In the genomic region with DNA sequence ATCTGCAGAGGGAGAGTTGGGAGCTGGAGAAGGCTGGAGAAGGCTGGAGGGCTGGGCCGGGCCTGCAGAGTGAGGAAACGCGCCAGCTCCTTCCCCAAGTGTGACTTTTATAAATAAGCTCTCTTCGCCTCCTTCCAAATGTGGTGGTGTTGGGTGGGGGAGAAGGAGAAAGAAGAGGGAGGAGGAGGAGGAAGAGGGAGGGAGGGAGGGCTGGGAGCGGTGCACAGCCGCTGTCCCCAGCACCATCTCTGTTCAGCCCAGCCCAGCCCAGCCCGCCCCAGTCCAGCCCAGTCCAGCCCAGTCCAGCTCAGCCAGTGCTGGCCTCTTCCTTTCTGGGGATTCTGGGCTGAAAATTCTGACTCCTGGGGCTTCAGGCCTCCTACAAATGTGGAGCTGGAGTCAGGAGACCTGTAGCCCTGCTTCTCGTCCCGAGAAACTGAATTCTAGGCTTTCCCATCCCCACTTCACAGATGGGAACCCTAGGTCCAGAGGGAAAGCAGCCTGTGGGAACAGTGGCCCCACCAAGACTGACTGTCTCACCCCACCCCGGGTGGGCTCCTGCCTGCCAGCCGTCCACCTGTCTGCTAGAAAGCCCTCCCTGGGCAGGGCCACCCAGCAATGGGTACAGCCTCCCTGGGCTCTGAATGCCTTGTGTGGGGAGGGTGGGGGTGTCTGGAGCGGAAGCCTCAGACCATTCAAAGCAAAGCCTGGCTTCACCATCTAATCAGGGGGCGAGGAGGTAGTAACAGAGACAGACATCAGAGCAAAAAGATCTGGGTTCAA, we compare ENCODE assay signal across 9 cellular contexts. TPM values are rescaled to one million over a fixed set of nuclear protein-coding genes. Genes with fewer than 3 reads are reported as not detected.
DNase-seq lines count a peak whose midpoint lies in the region; ATAC-seq and TF ChIP-seq lines count a peak whose summit lies in the region.
"Had no signal": no experiment of that assay in that cellular context is flagged by ENCODE, and none has a peak within 500 bp of the region (broad histone marks: within the 10 kb centered on the region; RNA-seq: fewer than 3 reads in every experiment).

No MANE protein-coding gene starts in this region.

- H3K36me3 ChIP-seq in tibial artery, result no peaks in the 10 kb centered on the region
- H3K36me3 ChIP-seq in lower lobe of right lung, result no peaks in the 10 kb centered on the region
- no peaks in the 10 kb centered on the region for H3K36me3 ChIP-seq in prostate gland

- H3K4me1 Mint-ChIP-seq in activated naive CD4-positive, alpha-beta T cell treated with anti-CD3 and anti-CD28 coated beads, Interleukin-2, amount 10 ng/mL, durations not matched to agents 7 days and 5 days, result peaks cover 39% of the 10 kb centered on the region
- peaks cover 43% of the 10 kb centered on the region for H3K4me1 Mint-ChIP-seq in activated T-helper 1 cell treated with anti-CD3 and anti-CD28 coated beads, Interleukin-12 subunit alpha, Interleukin-12 subunit beta, Interleukin-2, Interleukin-4 antibody, amounts not matched to agents 30 ng/mL and 10 ng/mL and 1 ng/mL, durations not matched to agents 14 hours and 24 hours and 36 hours (ENCODE audit: low read depth)

- TF ChIP-seq POLR2A in prostate gland (IDR thresholded peaks at IDR 0.05), result no peak

- H3K4me3 ChIP-seq in tibial artery (peak overlapping the region in 1 of 2 donors; percentile 0), lower lobe of right lung (no peak overlapping the region), prostate gland (no peak overlapping the region)
- H3K4me3 ChIP-seq: lung had no signal

- CTCF ChIA-PET in activated naive CD4-positive, alpha-beta T cell treated with anti-CD3 and anti-CD28 coated beads, Interleukin-2, amount 10 ng/mL, durations not matched to agents 7 days and 5 days (lab: Charles Lee), result interaction anchor here (0.7 to 2.4 kb wide), 6 partner anchors 8 to 111 kb away, joined by 3 to 13 read pairs (median 4); no protein-coding TSS in a partner anchor

- H3K27ac ChIP-seq in foreskin keratinocyte, result peak overlapping the region; percentile 90
- peak overlapping the region; percentile 50 to 81 for H3K27ac ChIP-seq in tibial artery
- no peak overlapping the region for H3K27ac ChIP-seq in lower lobe of right lung
- H3K27ac ChIP-seq in prostate gland, result no peak overlapping the region

- H3K4me3 Mint-ChIP-seq in activated naive CD4-positive, alpha-beta T cell treated with anti-CD3 and anti-CD28 coated beads, Interleukin-2, amount 10 ng/mL, durations not matched to agents 7 days and 5 days, result peak overlapping the region; percentile 86
- H3K4me3 Mint-ChIP-seq in activated T-helper 1 cell treated with anti-CD3 and anti-CD28 coated beads, Interleukin-12 subunit alpha, Interleukin-12 subunit beta, Interleukin-2, Interleukin-4 antibody, amounts not matched to agents 30 ng/mL and 10 ng/mL and 1 ng/mL, durations not matched to agents 14 hours and 24 hours and 36 hours, result peak overlapping the region; percentile 88

- H3K27ac Mint-ChIP-seq in activated naive CD4-positive, alpha-beta T cell treated with anti-CD3 and anti-CD28 coated beads, Interleukin-2, amount 10 ng/mL, durations not matched to agents 7 days and 5 days, result no peak overlapping the region
- H3K27ac Mint-ChIP-seq in activated T-helper 1 cell treated with anti-CD3 and anti-CD28 coated beads, Interleukin-12 subunit alpha, Interleukin-12 subunit beta, Interleukin-2, Interleukin-4 antibody, amounts not matched to agents 30 ng/mL and 10 ng/mL and 1 ng/mL, durations not matched to agents 14 hours and 24 hours and 36 hours, result peak overlapping the region; percentile 89

- H3K27me3 ChIP-seq in foreskin keratinocyte (no peaks in the 10 kb centered on the region), tibial artery (no peaks in the 10 kb centered on the region), lower lobe of right lung (ENCODE audit: low read depth) (no peaks in the 10 kb centered on the region), prostate gland (replicated peaks; ENCODE audit: insufficient read depth) (no peaks in the 10 kb centered on the region)

- no peak for TF ChIP-seq CTCF in foreskin keratinocyte (conservative IDR thresholded peaks at IDR 0.05)
- TF ChIP-seq CTCF in tibial artery (IDR thresholded peaks at IDR 0.05), result no peak
- no peak for TF ChIP-seq CTCF in lower lobe of right lung (IDR thresholded peaks at IDR 0.05)
- no peak for TF ChIP-seq CTCF in prostate gland (IDR thresholded peaks at IDR 0.05)

- intact Hi-C loops in activated T-helper 1 cell treated with anti-CD3 and anti-CD28 coated beads, Interleukin-12 subunit alpha, Interleukin-12 subunit beta, Interleukin-2, Interleukin-4 antibody, amounts not matched to agents 30 ng/mL and 10 ng/mL and 1 ng/mL, durations not matched to agents 14 hours and 24 hours and 36 hours (cut with micrococcal nuclease), result loop anchor here (1.0 to 5.0 kb wide), 2 partner anchors 16 to 195 kb away; partner anchors contain the start of gene BAZ1B
- intact Hi-C loops in tibial artery (cut with DNase I; ENCODE audit: low total_unique reads) (no loop called here), lower lobe of right lung (cut with DNase I) (no loop called here), prostate gland (cut with DNase I) (no loop called here)

- H3K9me3 Mint-ChIP-seq in activated naive CD4-positive, alpha-beta T cell treated with anti-CD3 and anti-CD28 coated beads, Interleukin-2, amount 10 ng/mL, durations not matched to agents 7 days and 5 days, result no peaks in the 10 kb centered on the region
- H3K9me3 Mint-ChIP-seq in activated T-helper 1 cell treated with anti-CD3 and anti-CD28 coated beads, Interleukin-12 subunit alpha, Interleukin-12 subunit beta, Interleukin-2, Interleukin-4 antibody, amounts not matched to agents 30 ng/mL and 10 ng/mL and 1 ng/mL, durations not matched to agents 14 hours and 24 hours and 36 hours, result no peaks in the 10 kb centered on the region

- peaks cover 3% of the 10 kb centered on the region for H3K36me3 Mint-ChIP-seq in activated naive CD4-positive, alpha-beta T cell treated with anti-CD3 and anti-CD28 coated beads, Interleukin-2, amount 10 ng/mL, durations not matched to agents 7 days and 5 days
- H3K36me3 Mint-ChIP-seq in activated T-helper 1 cell treated with anti-CD3 and anti-CD28 coated beads, Interleukin-12 subunit alpha, Interleukin-12 subunit beta, Interleukin-2, Interleukin-4 antibody, amounts not matched to agents 30 ng/mL and 10 ng/mL and 1 ng/mL, durations not matched to agents 14 hours and 24 hours and 36 hours (ENCODE audit: low read depth), result peaks cover 7% of the 10 kb centered on the region

- ATAC-seq in foreskin keratinocyte (no peak), HG03159 (IDR thresholded peaks at IDR 0.05; ENCODE audit: unreplicated experiment) (no peak), lower lobe of right lung (no peak)

- no peak for DNase-seq in activated naive CD4-positive, alpha-beta T cell treated with anti-CD3 and anti-CD28 coated beads, Interleukin-2, amount 10 ng/mL, durations not matched to agents 7 days and 5 days
- DNase-seq in activated naive CD4-positive, alpha-beta T cell treated with anti-CD3 and anti-CD28 coated beads, Interleukin-2, amount 50 U/mL, for 16 hours, result no peak
- DNase-seq in activated T-helper 1 cell treated with anti-CD3 and anti-CD28 coated beads, Interleukin-12 subunit alpha, Interleukin-12 subunit beta, Interleukin-2, Interleukin-4 antibody, amounts not matched to agents 30 ng/mL and 10 ng/mL and 1 ng/mL, durations not matched to agents 14 hours and 24 hours and 36 hours (ENCODE audit: low spot score), result no peak
- no peak for DNase-seq in foreskin keratinocyte
- no peak for DNase-seq in tibial artery
- no peak for DNase-seq in lower lobe of right lung
- DNase-seq in prostate gland (ENCODE audit: low spot score), result no peak

- no peaks in the 10 kb centered on the region for H3K9me3 ChIP-seq in tibial artery
- no peaks in the 10 kb centered on the region for H3K9me3 ChIP-seq in lower lobe of right lung
- H3K9me3 ChIP-seq in prostate gland, result no peaks in the 10 kb centered on the region

- peaks cover 84% of the 10 kb centered on the region for H3K27me3 Mint-ChIP-seq in activated naive CD4-positive, alpha-beta T cell treated with anti-CD3 and anti-CD28 coated beads, Interleukin-2, amount 10 ng/mL, durations not matched to agents 7 days and 5 days
- peaks cover 11% of the 10 kb centered on the region for H3K27me3 Mint-ChIP-seq in activated T-helper 1 cell treated with anti-CD3 and anti-CD28 coated beads, Interleukin-12 subunit alpha, Interleukin-12 subunit beta, Interleukin-2, Interleukin-4 antibody, amounts not matched to agents 30 ng/mL and 10 ng/mL and 1 ng/mL, durations not matched to agents 14 hours and 24 hours and 36 hours (ENCODE audit: insufficient read depth)

- peaks cover 18% of the 10 kb centered on the region for H3K4me1 ChIP-seq in foreskin keratinocyte
- H3K4me1 ChIP-seq in tibial artery, result peaks cover 0 to 59% (median 55%) of the 10 kb centered on the region in 4 donors
- H3K4me1 ChIP-seq in lower lobe of right lung, result peaks cover 23% of the 10 kb centered on the region
- H3K4me1 ChIP-seq in prostate gland (replicated peaks), result peaks cover 3% of the 10 kb centered on the region

- 65% methylated on average over 13 of the region's 13 CpGs for WGBS in prostate gland

RNA-seq across cellular contexts. Expression of gene STX1A, which starts 2.3 kb away (rescaled TPM):
- 24.9 and 26.7 TPM in 2 replicates for total RNA-seq in activated T-helper 1 cell treated with anti-CD3 and anti-CD28 coated beads, Interleukin-12 subunit alpha, Interleukin-12 subunit beta, Interleukin-2, Interleukin-4 antibody, amounts not matched to agents 30 ng/mL and 10 ng/mL and 1 ng/mL, durations not matched to agents 14 hours and 24 hours and 36 hours
- total RNA-seq in foreskin keratinocyte (15.9 and 20.1 TPM in 2 replicates), lower lobe of right lung (6.6 TPM), prostate gland (10 to 100 TPM in 1 of 2 donors, 1 to 10 TPM in 1; 6.8 to 15.3 TPM)
- polyA plus RNA-seq in foreskin keratinocyte, result 15.4 and 20.1 TPM in 2 replicates

RNA-seq across cellular contexts. Expression of gene ABHD11, which starts 21.4 kb away (rescaled TPM):
- total RNA-seq in activated T-helper 1 cell treated with anti-CD3 and anti-CD28 coated beads, Interleukin-12 subunit alpha, Interleukin-12 subunit beta, Interleukin-2, Interleukin-4 antibody, amounts not matched to agents 30 ng/mL and 10 ng/mL and 1 ng/mL, durations not matched to agents 14 hours and 24 hours and 36 hours, result 18.9 and 24.3 TPM in 2 replicates
- total RNA-seq in foreskin keratinocyte (24.0 and 25.2 TPM in 2 replicates), lower lobe of right lung (21.1 TPM), prostate gland (10 to 100 TPM; 55.2 to 87.8 TPM)
- polyA plus RNA-seq in foreskin keratinocyte, result 34.2 and 34.5 TPM in 2 replicates

RNA-seq across cellular contexts. Expression of gene BUD23, which starts 33.8 kb away (rescaled TPM):
- 128 and 138 TPM in 2 replicates for total RNA-seq in activated T-helper 1 cell treated with anti-CD3 and anti-CD28 coated beads, Interleukin-12 subunit alpha, Interleukin-12 subunit beta, Interleukin-2, Interleukin-4 antibody, amounts not matched to agents 30 ng/mL and 10 ng/mL and 1 ng/mL, durations not matched to agents 14 hours and 24 hours and 36 hours
- 55.8 and 55.9 TPM in 2 replicates for total RNA-seq in foreskin keratinocyte
- 93.8 and 94.2 TPM in 2 replicates for polyA plus RNA-seq in foreskin keratinocyte
- total RNA-seq in lower lobe of right lung, result 42.4 TPM
- 100 to 1,000 TPM in 1 of 2 donors, 10 to 100 TPM in 1; 72.3 to 196 TPM for total RNA-seq in prostate gland

RNA-seq across cellular contexts. Expression of gene DNAJC30, which starts 34.0 kb away (rescaled TPM):
- total RNA-seq in activated T-helper 1 cell treated with anti-CD3 and anti-CD28 coated beads, Interleukin-12 subunit alpha, Interleukin-12 subunit beta, Interleukin-2, Interleukin-4 antibody, amounts not matched to agents 30 ng/mL and 10 ng/mL and 1 ng/mL, durations not matched to agents 14 hours and 24 hours and 36 hours, result 11.2 and 11.6 TPM in 2 replicates
- total RNA-seq in foreskin keratinocyte (4.1 and 4.2 TPM in 2 replicates), lower lobe of right lung (10.5 TPM), prostate gland (10 to 100 TPM; 16.3 to 16.8 TPM)
- polyA plus RNA-seq in foreskin keratinocyte, result 8.3 and 8.5 TPM in 2 replicates

RNA-seq across cellular contexts. Expression of gene VPS37D, which starts 49.6 kb away (rescaled TPM):
- 0.18 and 0.34 TPM in 2 replicates for total RNA-seq in activated T-helper 1 cell treated with anti-CD3 and anti-CD28 coated beads, Interleukin-12 subunit alpha, Interleukin-12 subunit beta, Interleukin-2, Interleukin-4 antibody, amounts not matched to agents 30 ng/mL and 10 ng/mL and 1 ng/mL, durations not matched to agents 14 hours and 24 hours and 36 hours
- total RNA-seq in foreskin keratinocyte (1.4 and 2.1 TPM in 2 replicates), lower lobe of right lung (1.3 TPM), prostate gland (10 to 100 TPM in 1 of 2 donors, 1 to 10 TPM in 1; 6.0 to 19.5 TPM)
- 1.4 and 2.5 TPM in 2 replicates for polyA plus RNA-seq in foreskin keratinocyte

Comparison
In these comparisons a context has a peak if more than half of its experiments do, and no peak if none do; other contexts are left out.
1. H3K27ac ChIP-seq: peak in foreskin keratinocyte (single experiment) and tibial artery (2 of 2); none in lower lobe of right lung (single experiment) and prostate gland (0 of 2).